In the genomic region with DNA sequence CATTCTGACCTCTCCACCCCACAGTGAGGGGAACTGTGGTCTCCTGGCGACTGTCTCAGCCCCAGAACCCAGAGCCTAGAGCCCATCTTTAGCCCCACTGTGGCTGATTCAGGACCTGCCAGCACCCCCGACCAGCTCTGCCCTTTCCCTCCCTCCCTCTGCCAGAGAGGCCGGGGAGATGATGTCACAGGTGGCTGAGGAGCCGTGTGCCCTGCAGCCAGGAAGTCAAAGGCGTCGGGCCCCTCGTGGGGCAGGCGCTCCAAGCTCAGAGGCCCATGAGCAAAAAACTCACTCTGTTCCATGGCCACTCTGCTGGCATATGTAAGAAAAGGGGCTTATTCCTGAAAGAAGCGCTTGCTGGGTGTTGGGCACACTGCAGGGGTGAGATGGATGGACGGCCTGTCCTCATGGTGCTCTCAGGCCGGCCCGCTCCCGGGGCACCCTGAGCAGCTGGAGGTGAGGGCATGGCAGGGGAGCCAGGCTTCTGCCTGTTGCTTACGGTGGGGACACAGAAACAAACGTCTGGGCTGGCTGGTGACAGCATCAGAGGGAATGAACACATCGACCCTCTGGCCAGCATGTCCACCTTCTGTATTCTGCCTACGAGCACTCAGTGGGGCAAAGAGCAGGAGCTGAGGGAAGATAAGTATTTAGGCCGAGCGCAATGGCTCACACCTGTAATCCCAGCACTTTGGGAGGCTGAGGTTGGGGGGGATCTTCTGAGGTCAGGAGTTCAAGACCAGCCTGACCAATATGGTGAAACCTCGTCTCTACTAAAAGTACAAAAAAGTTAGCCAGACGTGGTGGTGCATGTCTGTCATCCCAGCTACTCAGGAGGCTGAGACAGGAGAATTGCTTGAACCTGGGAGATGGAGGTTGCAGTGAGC, we compare ENCODE assay signal across 1 cellular context.
A peak's percentile ranks its signal among the peaks of the same experiment; 100 is the strongest.
TF ChIP-seq lines count a peak whose summit lies in the region.

No MANE protein-coding gene starts in this region.

TF ChIP-seq in HepG2, 621 proteins besides CTCF, POLR2A, EP300 and RAD21:
- TF ChIP-seq MAFG (CRISPR knock-in tag; IDR thresholded peaks at IDR 0.05) = no peak
- TF ChIP-seq NAIF1 (CRISPR knock-in tag; IDR thresholded peaks at IDR 0.05; ENCODE audit: borderline replicate concordance) = no peak
- TF ChIP-seq ZNF777 (CRISPR knock-in tag; IDR thresholded peaks at IDR 0.05) = no peak
- no peak for TF ChIP-seq TFDP2 (CRISPR knock-in tag; IDR thresholded peaks at IDR 0.05)
- no peak for TF ChIP-seq PAX8 (CRISPR knock-in tag; IDR thresholded peaks at IDR 0.05; ENCODE audit: borderline replicate concordance)
- TF ChIP-seq, protein P1, sequence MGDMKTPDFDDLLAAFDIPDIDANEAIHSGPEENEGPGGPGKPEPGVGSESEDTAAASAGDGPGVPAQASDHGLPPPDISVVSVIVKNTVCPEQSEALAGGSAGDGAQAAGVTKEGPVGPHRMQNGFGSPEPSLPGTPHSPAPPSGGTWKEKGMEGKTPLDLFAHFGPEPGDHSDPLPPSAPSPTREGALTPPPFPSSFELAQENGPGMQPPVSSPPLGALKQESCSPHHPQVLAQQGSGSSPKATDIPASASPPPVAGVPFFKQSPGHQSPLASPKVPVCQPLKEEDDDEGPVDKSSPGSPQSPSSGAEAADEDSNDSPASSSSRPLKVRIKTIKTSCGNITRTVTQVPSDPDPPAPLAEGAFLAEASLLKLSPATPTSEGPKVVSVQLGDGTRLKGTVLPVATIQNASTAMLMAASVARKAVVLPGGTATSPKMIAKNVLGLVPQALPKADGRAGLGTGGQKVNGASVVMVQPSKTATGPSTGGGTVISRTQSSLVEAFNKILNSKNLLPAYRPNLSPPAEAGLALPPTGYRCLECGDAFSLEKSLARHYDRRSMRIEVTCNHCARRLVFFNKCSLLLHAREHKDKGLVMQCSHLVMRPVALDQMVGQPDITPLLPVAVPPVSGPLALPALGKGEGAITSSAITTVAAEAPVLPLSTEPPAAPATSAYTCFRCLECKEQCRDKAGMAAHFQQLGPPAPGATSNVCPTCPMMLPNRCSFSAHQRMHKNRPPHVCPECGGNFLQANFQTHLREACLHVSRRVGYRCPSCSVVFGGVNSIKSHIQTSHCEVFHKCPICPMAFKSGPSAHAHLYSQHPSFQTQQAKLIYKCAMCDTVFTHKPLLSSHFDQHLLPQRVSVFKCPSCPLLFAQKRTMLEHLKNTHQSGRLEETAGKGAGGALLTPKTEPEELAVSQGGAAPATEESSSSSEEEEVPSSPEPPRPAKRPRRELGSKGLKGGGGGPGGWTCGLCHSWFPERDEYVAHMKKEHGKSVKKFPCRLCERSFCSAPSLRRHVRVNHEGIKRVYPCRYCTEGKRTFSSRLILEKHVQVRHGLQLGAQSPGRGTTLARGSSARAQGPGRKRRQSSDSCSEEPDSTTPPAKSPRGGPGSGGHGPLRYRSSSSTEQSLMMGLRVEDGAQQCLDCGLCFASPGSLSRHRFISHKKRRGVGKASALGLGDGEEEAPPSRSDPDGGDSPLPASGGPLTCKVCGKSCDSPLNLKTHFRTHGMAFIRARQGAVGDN (CRISPR knock-in tag; IDR thresholded peaks at IDR 0.05) = peak; percentile 13; the same call in 1 of the 2 replicates
- TF ChIP-seq ATF4 (CRISPR knock-in tag; IDR thresholded peaks at IDR 0.05) = no peak
- no peak for TF ChIP-seq ZNF782 (CRISPR knock-in tag; IDR thresholded peaks at IDR 0.05; ENCODE audit: borderline replicate concordance)
